2 cellular contexts compared by ENCODE assay signal in genomic region chr6:47098570-47098993, GRCh38.
TF ChIP-seq lines count a peak whose summit lies in the region.

No MANE protein-coding gene starts in this region.

TF ChIP-seq in liver, 16 proteins besides CTCF, POLR2A, EP300 and RAD21:
- peak in 1 of 2 donors; percentile 21 for TF ChIP-seq JUND (IDR thresholded peaks at IDR 0.05)
- no peak for TF ChIP-seq EGR1 (IDR thresholded peaks at IDR 0.05; ENCODE audit: low read depth in 2 of 2)
- TF ChIP-seq NR2F2 (IDR thresholded peaks at IDR 0.05): peak; percentile 68

TF ChIP-seq in HepG2, 621 proteins besides CTCF, POLR2A, EP300 and RAD21:
- TF ChIP-seq ASH2L (IDR thresholded peaks at IDR 0.05; ENCODE audit: insufficient read length, low read depth, low read length) (no peak), HNRNPUL1 (IDR thresholded peaks at IDR 0.05; ENCODE audit: low read depth, low read length) (no peak), CENPT (CRISPR knock-in tag; IDR thresholded peaks at IDR 0.05; ENCODE audit: low read depth) (no peak), ZBTB25 (CRISPR knock-in tag; IDR thresholded peaks at IDR 0.05) (no peak), YEATS2 (CRISPR knock-in tag; IDR thresholded peaks at IDR 0.05; ENCODE audit: borderline replicate concordance) (no peak), SMARCC2 (IDR thresholded peaks at IDR 0.05) (no peak), ZNF280B (CRISPR knock-in tag; IDR thresholded peaks at IDR 0.05; ENCODE audit: borderline replicate concordance) (no peak)
